In genomic region chr5:1118231-1118698, GRCh38 we compare ENCODE assay signal across 8 cellular contexts. TPM values are rescaled to one million over a fixed set of nuclear protein-coding genes. Genes with fewer than 3 reads are reported as not detected.
DNase-seq lines count a peak whose midpoint lies in the region; ATAC-seq and TF ChIP-seq lines count a peak whose summit lies in the region.

No MANE protein-coding gene starts in this region.

- DNase-seq in Caki2 (ENCODE audit: low read depth) (peak; percentile 47), NCI-H2171 (lab: John Stamatoyannopoulos, UW) (peak; percentile 88), cerebellar nuclear complex (lab: John Stamatoyannopoulos, UW) (no peak)
- no peak for DNase-seq in NK-92 treated with Interleukin-12 subunit alpha and Interleukin-12 subunit beta, amount 100 ng/mL, for 24 hours (lab: John Stamatoyannopoulos, UW)
- DNase-seq in activated effector memory CD4-positive, alpha-beta T cell treated with Interleukin-2 at 50 U/mL for 16 hours = no peak

- H3K4me3 Mint-ChIP-seq in brain (peak overlapping the region in 3 of 5 experiments; percentile 14 to 75 (median 57)), nephron (peak overlapping the region in 2 of 3 experiments; percentile 29 to 79)

- H3K36me3 Mint-ChIP-seq in brain = no peaks in the 10 kb centered on the region
- H3K36me3 Mint-ChIP-seq in nephron (ENCODE audit: low read depth) = no peaks in the 10 kb centered on the region

- H3K27me3 Mint-ChIP-seq in brain = peaks cover 3% of the 10 kb centered on the region
- peaks cover 9% of the 10 kb centered on the region for H3K27me3 Mint-ChIP-seq in nephron (ENCODE audit: low read depth)

- in situ Hi-C loops in Caki2 (cut with HindIII; ENCODE audit: low pct_unique_long_range_greater_than_20kb, low sequenced_read_pairs) = no loop called here

- no peak for ATAC-seq in GM21526 (IDR thresholded peaks at IDR 0.05; ENCODE audit: low FRiP score, unreplicated experiment)

- no peak for TF ChIP-seq CTCF in brain (conservative IDR thresholded peaks at IDR 0.05)
- TF ChIP-seq CTCF in nephron (IDR thresholded peaks at IDR 0.05; ENCODE audit: unreplicated experiment in 3 of 3) = no peak

- H3K27ac Mint-ChIP-seq in brain (peak overlapping the region in 4 of 5 experiments; percentile 37 to 89 (median 76)), nephron (peak overlapping the region; percentile 36 to 83 (median 76))

- H3K9me3 Mint-ChIP-seq in brain (peaks cover 0 to 2% (median 0%) of the 10 kb centered on the region in 5 experiments), nephron (no peaks in the 10 kb centered on the region)

- H3K4me1 Mint-ChIP-seq in brain (peaks cover 32% of the 10 kb centered on the region), nephron (peaks cover 52% of the 10 kb centered on the region)

RNA-seq across cellular contexts. Expression of gene SLC12A7, which starts 6.4 kb away (rescaled TPM):
- total RNA-seq in Caki2 (2014; rRNA removed; shearing (Covaris generic); ENCODE audit: low replicate concordance) = 34.2 and 45.8 TPM in 2 replicates
- polyA plus RNA-seq in brain (ENCODE audit: insufficient read depth, low read depth, low replicate concordance) = 80.0 TPM

Comparison
In these comparisons a context has a peak if more than half of its experiments do, and no peak if none do; other contexts are left out.
1. DNase-seq: peak in Caki2 (single experiment) and NCI-H2171 (single experiment); none in NK-92 treated with Interleukin-12 subunit alpha and Interleukin-12 subunit beta, amount 100 ng/mL, for 24 hours (single experiment), cerebellar nuclear complex (0 of 2) and activated effector memory CD4-positive, alpha-beta T cell treated with Interleukin-2 at 50 U/mL for 16 hours (single experiment).